ENCODE assay signal across 1 cellular context in genomic region chr3:106299300-106300098, GRCh38.
TF ChIP-seq lines count a peak whose summit lies in the region.

No MANE protein-coding gene starts in this region.

TF ChIP-seq in GM12878, 131 proteins besides CTCF, POLR2A, EP300 and RAD21 (continued from another document and continues in another):
- TF ChIP-seq PRDM15 (CRISPR knock-in tag; IDR thresholded peaks at IDR 0.05) (no peak), E2F8 (IDR thresholded peaks at IDR 0.05; ENCODE audit: low read depth, partially characterized antibody) (no peak), MEF2A (IDR thresholded peaks at IDR 0.05; ENCODE audit: insufficient read depth, low read depth, low read length) (peak; percentile 95), CREM (IDR thresholded peaks at IDR 0.05; ENCODE audit: low read depth) (peak; percentile 93), SMARCA5 (IDR thresholded peaks at IDR 0.05) (0 out of 2 replicates have a peak, but pooled peaks have one; percentile 38), SMAD1 (IDR thresholded peaks at IDR 0.05; ENCODE audit: low read depth, partially characterized antibody) (no peak), ZNF384 (IDR thresholded peaks at IDR 0.05; ENCODE audit: borderline replicate concordance, low read depth, low read length) (no peak), GABPA (IDR thresholded peaks at IDR 0.05; ENCODE audit: low read depth) (peak; percentile 39; the same call in 1 of the 2 replicates), CEBPZ (IDR thresholded peaks at IDR 0.05; ENCODE audit: low read depth, low read length) (no peak), KLF5 (IDR thresholded peaks at IDR 0.05; ENCODE audit: partially characterized antibody) (no peak), KAT2A (conservative IDR thresholded peaks at IDR 0.05; ENCODE audit: control insufficient read depth, low read depth, low read length) (no peak), USF2 (IDR thresholded peaks at IDR 0.05; ENCODE audit: borderline replicate concordance, low read depth, low read length) (no peak), E2F4 (IDR thresholded peaks at IDR 0.05; ENCODE audit: low read depth, low read length) (no peak), IKZF2 (IDR thresholded peaks at IDR 0.05) (peak; percentile 86 to 89), NR2F1 (conservative IDR thresholded peaks at IDR 0.05) (peak; percentile 75), BHLHE40 (IDR thresholded peaks at IDR 0.05; ENCODE audit: borderline replicate concordance in 1 of 2, low read depth in 2 of 2, low read length in 1 of 2) (peak; percentile 28 to 33; a peak in 1 of 4 replicates), SMC3 (IDR thresholded peaks at IDR 0.05; ENCODE audit: borderline replicate concordance, low read length) (no peak), ELK1 (IDR thresholded peaks at IDR 0.05; ENCODE audit: low read depth, low read length) (no peak), HDAC2 (IDR thresholded peaks at IDR 0.05) (no peak), PML (IDR thresholded peaks at IDR 0.05; ENCODE audit: low read length) (peak; percentile 72; the same call in 1 of the 2 replicates), STAT3 (IDR thresholded peaks at IDR 0.05; ENCODE audit: low read depth, low read length) (no peak), DPF2 (IDR thresholded peaks at IDR 0.05) (peak; percentile 70), ZNF217 (IDR thresholded peaks at IDR 0.05) (peak; percentile 61; the same call in 1 of the 2 replicates), NBN (IDR thresholded peaks at IDR 0.05) (no peak), RUNX3 (IDR thresholded peaks at IDR 0.05; ENCODE audit: low read length) (peak; percentile 91), ZNF274 (IDR thresholded peaks at IDR 0.05; ENCODE audit: insufficient read depth, insufficient read length) (no peak), CEBPB (IDR thresholded peaks at IDR 0.05; ENCODE audit: borderline replicate concordance in 1 of 2, low read depth in 2 of 2, low read length in 2 of 2) (peak in 1 of 2 experiments; percentile 74; a peak in 1 of 4 replicates), NFYA (IDR thresholded peaks at IDR 0.05; ENCODE audit: borderline replicate concordance, low read depth, low read length) (no peak), SUPT20H (IDR thresholded peaks at IDR 0.05; ENCODE audit: borderline replicate concordance, control insufficient read depth, low read depth, low read length) (no peak), CHD1 (IDR thresholded peaks at IDR 0.05; ENCODE audit: low read depth, low read length) (no peak), MYC (IDR thresholded peaks at IDR 0.05; ENCODE audit: insufficient read depth, insufficient read length, insufficient replicate concordance, low read length, severe bottlenecking) (no peak), ZBTB33 (IDR thresholded peaks at IDR 0.05) (no peak), SIX5 (IDR thresholded peaks at IDR 0.05; ENCODE audit: low read depth, low read length, severe bottlenecking) (no peak), PKNOX1 (IDR thresholded peaks at IDR 0.05) (no peak), REST (IDR thresholded peaks at IDR 0.05; ENCODE audit: low read depth, low read length) (no peak; the same call in 1 of the 2 replicates), ZNF207 (IDR thresholded peaks at IDR 0.05; ENCODE audit: borderline replicate concordance) (no peak)
